In genomic region chr19:3499738-3500428, GRCh38 we compare ENCODE assay signal across 8 cellular contexts.
DNase-seq lines count a peak whose midpoint lies in the region; ATAC-seq and TF ChIP-seq lines count a peak whose summit lies in the region.

No MANE protein-coding gene starts in this region.

- H3K27me3 ChIP-seq in rectal smooth muscle tissue (ENCODE audit: control insufficient read depth, insufficient read depth, low read length), result no peaks in the 10 kb centered on the region

- peak; percentile 4 for ATAC-seq in GM21723 (IDR thresholded peaks at IDR 0.05; ENCODE audit: unreplicated experiment)

- peak overlapping the region; percentile 88 for H3K27ac ChIP-seq in RWPE1
- peak overlapping the region; percentile 96 for H3K27ac ChIP-seq in rectal smooth muscle tissue (ENCODE audit: low read depth, low read length)

- H3K9ac ChIP-seq in rectal smooth muscle tissue (ENCODE audit: low read length), result peak overlapping the region; percentile 66

- peak overlapping the region; percentile 80 for H3K4me3 ChIP-seq in fibroblast of pulmonary artery (replicated peaks; ENCODE audit: low read depth, low read length)
- peak overlapping the region; percentile 91 for H3K4me3 ChIP-seq in rectal smooth muscle tissue (ENCODE audit: low read length)

- DNase-seq in RWPE1 (ENCODE audit: low spot score) (no peak), fibroblast of pulmonary artery (ENCODE audit: low read depth) (no peak), DMS114 treated with DMSO at 0.1 percent for 48 hours (lab: John Stamatoyannopoulos, UW; ENCODE audit: unreplicated experiment) (no peak), SIG-M5 treated with dmso at 0.1 percent for 504 hours (lab: John Stamatoyannopoulos, UW; ENCODE audit: unreplicated experiment) (no peak), AG20443 (ENCODE audit: low spot score) (no peak), DMS79 (lab: John Stamatoyannopoulos, UW) (no peak)

- CTCF ChIA-PET in RWPE1 (lab: Yijun Ruan, JAX), result interaction anchor here (1.5 kb wide), 1 partner anchor 15 kb away, joined by 5 read pairs; no protein-coding TSS in a partner anchor

- POLR2A ChIA-PET in RWPE1 (lab: Yijun Ruan, JAX; ENCODE audit: low non-redundant PET), result no interaction called here

- TF ChIP-seq CTCF in RWPE1 (conservative IDR thresholded peaks at IDR 0.05; ENCODE audit: low read depth) (no peak), fibroblast of pulmonary artery (IDR thresholded peaks at IDR 0.05; ENCODE audit: low read length, missing control alignments) (no peak)

- peaks cover 6% of the 10 kb centered on the region for H3K4me1 ChIP-seq in rectal smooth muscle tissue (ENCODE audit: control insufficient read depth, insufficient read depth, low read length)

- peaks cover 4% of the 10 kb centered on the region for H3K36me3 ChIP-seq in rectal smooth muscle tissue (ENCODE audit: control insufficient read depth, insufficient read depth, low read length)
